ENCODE assay signal across 8 cellular contexts in genomic region chr2:208253518-208254117, GRCh38. TPM values are rescaled to one million over a fixed set of nuclear protein-coding genes. Genes with fewer than 3 reads are reported as not detected.
DNase-seq lines count a peak whose midpoint lies in the region; ATAC-seq, FAIRE-seq and TF ChIP-seq lines count a peak whose summit lies in the region.

No MANE protein-coding gene starts in this region.

- H3K4me3 ChIP-seq in heart right ventricle = peak overlapping the region; percentile 71 to 93 (median 84)
- peak overlapping the region; percentile 84 for H3K4me3 ChIP-seq in K562
- peak overlapping the region; percentile 73 to 76 for H3K4me3 ChIP-seq in uterus

- CTCF ChIA-PET in K562 (lab: Yijun Ruan, JAX; ENCODE audit: low intra/inter-chr PET ratio) = interaction anchor here (0.6 kb wide), 1 partner anchor 14 kb away, joined by 4 read pairs; no protein-coding TSS in a partner anchor

- peak overlapping the region; percentile 74 for H2AFZ ChIP-seq in K562 (ENCODE audit: low read depth, low read length)

- H3K9me1 ChIP-seq in K562 (ENCODE audit: control insufficient read depth, insufficient read depth, low read length) = no peaks in the 10 kb centered on the region

- H3K27ac ChIP-seq in heart right ventricle = peak overlapping the region; percentile 50 to 92 (median 78)
- peak overlapping the region; percentile 80 for H3K27ac ChIP-seq in K562 (ENCODE audit: extremely low read depth, low read depth, low read length)
- peak overlapping the region; percentile 68 to 71 for H3K27ac ChIP-seq in uterus

- H3K36me3 Mint-ChIP-seq in memory B cell = peaks cover 5% of the 10 kb centered on the region

- peaks cover 0 to 58% (median 28%) of the 10 kb centered on the region in 9 donors for H3K4me1 ChIP-seq in heart right ventricle
- H3K4me1 ChIP-seq in K562 (replicated peaks in 1 of 2; ENCODE audit: control insufficient read depth in 2 of 2, insufficient read depth in 2 of 2, low read length in 2 of 2) = peaks cover 8 to 13% of the 10 kb centered on the region in 2 experiments; a peak in 4 of 5 replicates
- peaks cover 0 to 7% of the 10 kb centered on the region in 2 donors for H3K4me1 ChIP-seq in uterus

- H3K4me3 Mint-ChIP-seq in memory B cell = peak overlapping the region; percentile 100

- H3K27ac Mint-ChIP-seq in memory B cell = no peak overlapping the region

- H3K9me3 Mint-ChIP-seq in memory B cell = no peaks in the 10 kb centered on the region

- TF ChIP-seq CTCF in heart right ventricle (IDR thresholded peaks at IDR 0.05) = no peak
- no peak for TF ChIP-seq CTCF in K562 (IDR thresholded peaks at IDR 0.05 in 2 of 3, conservative IDR thresholded peaks at IDR 0.05 in 1 of 3; ENCODE audit: insufficient read depth in 2 of 3, low read depth in 1 of 3, low read length in 3 of 3)
- no peak for TF ChIP-seq CTCF in uterus (IDR thresholded peaks at IDR 0.05)

- TF ChIP-seq EP300 in K562 (IDR thresholded peaks at IDR 0.05; ENCODE audit: low read length) = no peak

- H3K9ac ChIP-seq in K562 (ENCODE audit: insufficient read depth in 1 of 2, low read depth in 2 of 2, low read length in 2 of 2) = peak overlapping the region; percentile 81 to 91

- in situ Hi-C loops in K562 (cut with MboI) = no loop called here

- peaks cover 39% of the 10 kb centered on the region for H3K79me2 ChIP-seq in K562 (ENCODE audit: control insufficient read depth, insufficient read depth, low read length)

- BruUV-seq in K562 (replicated peaks; lab: Mats Ljungman, UMichigan) = TSS peak; percentile 64

- no peaks in the 10 kb centered on the region for H3K27me3 Mint-ChIP-seq in memory B cell

- H3K4me1 Mint-ChIP-seq in memory B cell = peaks cover 16% of the 10 kb centered on the region

- no peak for DNase-seq in heart right ventricle
- no peak for DNase-seq in Right ventricle myocardium inferior (ENCODE audit: missing footprints)
- no peak for DNase-seq in K562 (ENCODE audit: extremely low read depth in 1 of 4, low spot score in 3 of 4)
- no peak for DNase-seq in memory B cell (ENCODE audit: low spot score in 2 of 2)
- DNase-seq in uterus = no peak
- DNase-seq in NCI-H1694 (lab: John Stamatoyannopoulos, UW) = no peak
- no peak for DNase-seq in activated gamma-delta T cell treated with Interleukin-2 at 50 U/mL for 16 hours

- TF ChIP-seq RAD21 in K562 (CRISPR knock-in tag; conservative IDR thresholded peaks at IDR 0.05 in 1 of 2, IDR thresholded peaks at IDR 0.05 in 1 of 2) = no peak; a peak in 1 of 4 replicates

- H4K20me1 ChIP-seq in K562 (replicated peaks; ENCODE audit: control insufficient read depth, insufficient read depth, low read length) = no peaks in the 10 kb centered on the region

- POLR2A ChIA-PET in K562 (lab: Yijun Ruan, JAX) = interaction anchor here (0.6 to 4.6 kb wide), 5 partner anchors 12 to 376 kb away, joined by 3 to 21 read pairs (median 4); partner anchors contain the start of gene PIKFYVE

- no peaks in the 10 kb centered on the region for H3K27me3 ChIP-seq in heart right ventricle
- no peaks in the 10 kb centered on the region for H3K27me3 ChIP-seq in K562 (ENCODE audit: control insufficient read depth in 2 of 2, insufficient read depth in 2 of 2, low read length in 2 of 2)
- no peaks in the 10 kb centered on the region for H3K27me3 ChIP-seq in uterus

- 4 to 5% methylated on average over 7 of the region's 7 CpGs for WGBS in heart right ventricle, 2 donors
- 3% methylated on average over 7 of the region's 7 CpGs for WGBS in K562 (ENCODE audit: insufficient coverage, low coverage, missing lambda C conversion rate)

- H3K4me2 ChIP-seq in K562 (ENCODE audit: insufficient read depth, low read length) = peak overlapping the region; percentile 99

- TF ChIP-seq POLR2A in K562 (conservative IDR thresholded peaks at IDR 0.05) = no peak
- TF ChIP-seq POLR2A in uterus (IDR thresholded peaks at IDR 0.05) = no peak

- H3K9me3 ChIP-seq in heart right ventricle = no peaks in the 10 kb centered on the region
- H3K9me3 ChIP-seq in K562 (replicated peaks; ENCODE audit: control insufficient read depth, insufficient read depth, low read depth, low read length) = no peaks in the 10 kb centered on the region
- no peaks in the 10 kb centered on the region for H3K9me3 ChIP-seq in uterus

- H3K36me3 ChIP-seq in heart right ventricle (peaks cover 0 to 45% (median 12%) of the 10 kb centered on the region in 9 donors), K562 (ENCODE audit: control insufficient read depth, insufficient read depth, low read length) (peaks cover 52% of the 10 kb centered on the region; the same call in 2 of the 3 replicates), uterus (no peaks in the 10 kb centered on the region)

- ATAC-seq in heart right ventricle (no peak), Right ventricle myocardium inferior (no peak), K562 (no peak; the same call in 2 of the 3 replicates), memory B cell (ENCODE audit: low read depth) (no peak), HG03139 (IDR thresholded peaks at IDR 0.05; ENCODE audit: unreplicated experiment) (no peak)

- intact Hi-C loops in heart right ventricle (cut with DNase I) (loop anchor here in 5 of 10 donors (2.0 to 10.0 kb wide), 6 partner anchors 64 to 149 kb away; no protein-coding TSS in a partner anchor), Right ventricle myocardium inferior (cut with DNase I) (loop anchor here (1.0 kb wide), 1 partner anchor 13 kb away; the partner anchor contains the start of gene PIKFYVE), K562 (cut with micrococcal nuclease) (loop anchor here (1.0 kb wide), 1 partner anchor 78 kb away; no protein-coding TSS in a partner anchor), uterus (cut with DNase I; ENCODE audit: low total_unique reads) (no loop called here)

- peak; percentile 79 for FAIRE-seq in K562 (lab: Jason Lieb, UNC)

TF ChIP-seq in K562, 482 proteins besides CTCF, POLR2A, EP300 and RAD21 (continues in another document):
- TF ChIP-seq SPI1 (IDR thresholded peaks at IDR 0.05; ENCODE audit: borderline replicate concordance, low read depth, low read length) (no peak), BDP1 (IDR thresholded peaks at IDR 0.05; ENCODE audit: insufficient read depth, insufficient read length) (no peak), POU5F1 (IDR thresholded peaks at IDR 0.05; ENCODE audit: borderline replicate concordance, low read depth, low read length, partially characterized antibody) (no peak)

RNA-seq across cellular contexts. Expression of gene IDH1, which starts 1.3 kb away (rescaled TPM):
- 10 to 100 TPM; 18.5 to 71.3 (median 32.0) TPM for total RNA-seq in heart right ventricle
- polyA plus RNA-seq in heart right ventricle = 10 to 100 TPM; 15.3 to 20.6 TPM
- 52.4 TPM for total RNA-seq in Right ventricle myocardium inferior
- total RNA-seq in K562 (2011; cell fraction: chromatin; rRNA removed; ENCODE audit: low replicate concordance) = 74.6 and 149 TPM in 2 replicates
- 48.2 and 61.6 TPM in 2 replicates for total RNA-seq in K562 (2011; cell fraction: nucleolus; rRNA removed)
- 74.6 and 93.9 TPM in 2 replicates for total RNA-seq in K562 (2011; cell fraction: nucleoplasm; rRNA removed)
- total RNA-seq in K562 (2014; rRNA removed) = 61.9 and 65.9 TPM in 2 replicates
- 108 and 114 TPM in 2 replicates for total RNA-seq in K562 (2014; rRNA removed; fragmentation: Illumina TruSeq; extraction: Trizol)
- 94.4 and 101 TPM in 2 replicates for total RNA-seq in K562 (2015; rRNA removed; fragmentation: Illumina TruSeq; extraction: Trizol)
- 75.1 and 80.8 TPM in 2 replicates for total RNA-seq in K562 (2021)
- polyA plus RNA-seq in K562 (2011; rRNA removed) = 86.7 and 96.4 TPM in 2 replicates
- polyA plus RNA-seq in K562 (2011; cell fraction: cytosol; rRNA removed) = 16.7 and 52.0 TPM in 2 replicates
- 53.6 and 109 TPM in 2 replicates for polyA plus RNA-seq in K562 (2011; cell fraction: nucleus; rRNA removed)
- polyA plus RNA-seq in K562 (2012) = 64.8 and 261 TPM in 2 replicates
- 93.5 and 108 TPM in 2 replicates for polyA plus RNA-seq in K562 (2014; fragmentation: Illumina TruSeq; extraction: Trizol)
- 100 to 1,000 TPM; 135 to 194 TPM for polyA plus RNA-seq in K562 (2014; fragmentation: Nextera tagmentation; extraction: Ambion mirVana)
- polyA plus RNA-seq in K562 (2014; rRNA removed) = 92.6 and 103 TPM in 2 replicates
- polyA minus RNA-seq in K562 (2011; rRNA and poly(A)+ RNA removed) = 93.3 and 121 TPM in 2 replicates
- 26.4 and 30.7 TPM in 2 replicates for polyA minus RNA-seq in K562 (2011; cell fraction: cytosol; rRNA and poly(A)+ RNA removed)
- 38.6 and 77.4 TPM in 2 replicates for polyA minus RNA-seq in K562 (2011; cell fraction: nucleus; rRNA and poly(A)+ RNA removed)
- 100 to 1,000 TPM in 1 of 4 donors, 10 to 100 TPM in 3; 22.8 to 105 (median 38.1) TPM for total RNA-seq in uterus

RNA-seq across cellular contexts. Expression of gene PIKFYVE, which starts 12.4 kb away (rescaled TPM):
- total RNA-seq in heart right ventricle (10 to 100 TPM; 12.9 to 24.8 (median 18.4) TPM), Right ventricle myocardium inferior (14.8 TPM), K562 (2014; rRNA removed) (14.4 and 14.9 TPM in 2 replicates), K562 (2014; rRNA removed; fragmentation: Illumina TruSeq; extraction: Trizol) (22.7 and 24.8 TPM in 2 replicates), K562 (2015; rRNA removed; fragmentation: Illumina TruSeq; extraction: Trizol) (18.9 and 19.1 TPM in 2 replicates), K562 (2021) (17.1 and 19.0 TPM in 2 replicates), uterus (10 to 100 TPM; 11.5 to 58.8 (median 28.5) TPM)
- polyA plus RNA-seq in heart right ventricle (1 to 10 TPM; 2.6 to 6.4 TPM), K562 (2011; rRNA removed) (18.4 and 25.6 TPM in 2 replicates), K562 (2014; fragmentation: Illumina TruSeq; extraction: Trizol) (14.5 and 16.7 TPM in 2 replicates), K562 (2014; fragmentation: Nextera tagmentation; extraction: Ambion mirVana) (1 to 10 TPM; 3.6 to 3.7 TPM), K562 (2014; rRNA removed) (11.5 and 11.8 TPM in 2 replicates)
- total RNA-seq in K562 (2011; cell fraction: chromatin; rRNA removed; ENCODE audit: low replicate concordance) = 74.2 and 145 TPM in 2 replicates
- 25.2 and 33.8 TPM in 2 replicates for total RNA-seq in K562 (2011; cell fraction: nucleolus; rRNA removed)
- total RNA-seq in K562 (2011; cell fraction: nucleoplasm; rRNA removed) = 50.8 and 66.7 TPM in 2 replicates
- polyA plus RNA-seq in K562 (2011; cell fraction: cytosol; rRNA removed) = 6.2 and 11.1 TPM in 2 replicates
- 23.8 and 27.2 TPM in 2 replicates for polyA plus RNA-seq in K562 (2011; cell fraction: nucleus; rRNA removed)
- 9.0 and 11.3 TPM in 2 replicates for polyA plus RNA-seq in K562 (2012)
- 57.8 and 62.6 TPM in 2 replicates for polyA minus RNA-seq in K562 (2011; rRNA and poly(A)+ RNA removed)
- polyA minus RNA-seq in K562 (2011; cell fraction: cytosol; rRNA and poly(A)+ RNA removed) = 18.7 and 22.4 TPM in 2 replicates
- 46.2 and 82.2 TPM in 2 replicates for polyA minus RNA-seq in K562 (2011; cell fraction: nucleus; rRNA and poly(A)+ RNA removed)
